1 cellular context compared by ENCODE assay signal in genomic region chr2:79980116-79980515, GRCh38.
TF ChIP-seq lines count a peak whose summit lies in the region.

No MANE protein-coding gene starts in this region.

TF ChIP-seq in GM23338, 12 proteins besides CTCF, POLR2A, EP300 and RAD21 (continued from another document):
- TF ChIP-seq ZNF462 (CRISPR knock-in tag; IDR thresholded peaks at IDR 0.05): no peak
